In genomic region chr17:42422412-42422957, GRCh38 we compare ENCODE assay signal across 8 cellular contexts. TPM values are rescaled to one million over a fixed set of nuclear protein-coding genes. Genes with fewer than 3 reads are reported as not detected.
DNase-seq lines count a peak whose midpoint lies in the region; ATAC-seq and TF ChIP-seq lines count a peak whose summit lies in the region.

No MANE protein-coding gene starts in this region.

- TF ChIP-seq CTCF in H9 (conservative IDR thresholded peaks at IDR 0.05), result no peak
- no peak for TF ChIP-seq CTCF in coronary artery (IDR thresholded peaks at IDR 0.05)
- no peak for TF ChIP-seq CTCF in thoracic aorta (IDR thresholded peaks at IDR 0.05)

- H3K27ac Mint-ChIP-seq in H9, result peak overlapping the region in 2 of 3 experiments; percentile 79 to 92; a peak in 5 of 7 replicates
- no peak overlapping the region for H3K27ac Mint-ChIP-seq in T-helper 2 cell treated with Interferon-gamma antibody and Interleukin-4, amounts not matched to agents 5 μg/mL and 100 μg/mL, for 36 hours
- H3K27ac Mint-ChIP-seq in memory B cell, result no peak overlapping the region

- no peak overlapping the region for H3K23ac ChIP-seq in H9 (ENCODE audit: insufficient read length, low read depth, low read length)

- H3K9me3 Mint-ChIP-seq in H9, result no peaks in the 10 kb centered on the region; a peak in 1 of 5 replicates
- no peaks in the 10 kb centered on the region for H3K9me3 Mint-ChIP-seq in T-helper 2 cell treated with Interferon-gamma antibody and Interleukin-4, amounts not matched to agents 5 μg/mL and 100 μg/mL, for 36 hours
- H3K9me3 Mint-ChIP-seq in memory B cell, result no peaks in the 10 kb centered on the region

- no peaks in the 10 kb centered on the region for H3K79me1 ChIP-seq in H9 (ENCODE audit: insufficient read depth, low read depth, low read length, poor library complexity, severe bottlenecking)

- peaks cover 30 to 37% of the 10 kb centered on the region in 2 experiments for H3K4me1 Mint-ChIP-seq in H9
- peaks cover 17% of the 10 kb centered on the region for H3K4me1 Mint-ChIP-seq in T-helper 2 cell treated with Interferon-gamma antibody and Interleukin-4, amounts not matched to agents 5 μg/mL and 100 μg/mL, for 36 hours (ENCODE audit: low read depth)
- H3K4me1 Mint-ChIP-seq in memory B cell, result peaks cover 3% of the 10 kb centered on the region

- no peak overlapping the region for H3K4ac ChIP-seq in H9 (ENCODE audit: low read depth, low read length)

- no peak overlapping the region for H2AFZ ChIP-seq in H9 (ENCODE audit: low read length)

- peaks cover 24% of the 10 kb centered on the region for H3K23me2 ChIP-seq in H9 (ENCODE audit: insufficient read length, low read depth, low read length, poor library complexity, severe bottlenecking)

- no peak overlapping the region for H2BK120ac ChIP-seq in H9 (ENCODE audit: low read depth, low read length, poor library complexity, severe bottlenecking)

- H3K9ac ChIP-seq in H9 (ENCODE audit: extremely low read depth, insufficient read length, low read length), result peak overlapping the region; percentile 39

- H2AK5ac ChIP-seq in H9 (ENCODE audit: insufficient read length, low read length), result no peak overlapping the region

- H3K79me2 ChIP-seq in H9 (ENCODE audit: insufficient read depth, low read length), result no peaks in the 10 kb centered on the region

- no peaks in the 10 kb centered on the region for H3K36me3 ChIP-seq in thoracic aorta

- H4K91ac ChIP-seq in H9 (ENCODE audit: insufficient read length, low read depth, low read length), result no peak overlapping the region

- no peak overlapping the region for H3K27ac ChIP-seq in H9 (ENCODE audit: insufficient read length, low read depth, low read length)
- H3K27ac ChIP-seq in coronary artery, result peak overlapping the region; percentile 91 to 99
- H3K27ac ChIP-seq in thoracic aorta, result peak overlapping the region; percentile 99 to 100

- ATAC-seq in memory B cell (ENCODE audit: low read depth) (peak; percentile 67), thoracic aorta (ENCODE audit: insufficient number of reproducible peaks, low FRiP score, low read depth) (peak; percentile 13), HG02885 (IDR thresholded peaks at IDR 0.05; ENCODE audit: poor library complexity, unreplicated experiment) (no peak)

- H2BK15ac ChIP-seq in H9 (ENCODE audit: low read depth, low read length), result no peak overlapping the region

- H4K5ac ChIP-seq in H9 (ENCODE audit: insufficient read length, low read depth, low read length), result no peak overlapping the region

- H3K36me3 Mint-ChIP-seq in H9 (ENCODE audit: insufficient read depth in 1 of 3, low read depth in 3 of 3), result peaks cover 0 to 2% (median 0%) of the 10 kb centered on the region in 3 experiments; a peak in 3 of 7 replicates
- H3K36me3 Mint-ChIP-seq in T-helper 2 cell treated with Interferon-gamma antibody and Interleukin-4, amounts not matched to agents 5 μg/mL and 100 μg/mL, for 36 hours (ENCODE audit: low read depth), result no peaks in the 10 kb centered on the region
- no peaks in the 10 kb centered on the region for H3K36me3 Mint-ChIP-seq in memory B cell

- H3K4me2 ChIP-seq in H9 (ENCODE audit: insufficient read depth, insufficient read length, low read length), result peak overlapping the region; percentile 77

- H2BK12ac ChIP-seq in H9 (ENCODE audit: insufficient read length, low read depth, low read length), result no peak overlapping the region

- no peak overlapping the region for H2BK20ac ChIP-seq in H9 (ENCODE audit: low read depth, low read length, poor library complexity, severe bottlenecking)

- no peaks in the 10 kb centered on the region; the same call in 1 of the 2 replicates for H3K4me1 ChIP-seq in H9 (ENCODE audit: insufficient read depth, low read length)
- H3K4me1 ChIP-seq in thoracic aorta (ENCODE audit: control insufficient read depth in 1 of 2, low read depth in 2 of 2), result peaks cover 26 to 48% of the 10 kb centered on the region in 2 donors

- no peaks in the 10 kb centered on the region for H4K20me1 ChIP-seq in H9 (ENCODE audit: control insufficient read depth, insufficient read depth, insufficient read length)

- H3K9me3 ChIP-seq in H9 (ENCODE audit: control insufficient read depth, low read depth, low read length), result no peaks in the 10 kb centered on the region
- no peaks in the 10 kb centered on the region for H3K9me3 ChIP-seq in thoracic aorta

- H3K14ac ChIP-seq in H9 (ENCODE audit: insufficient read depth, low read length), result no peak overlapping the region

- DNase-seq in H9, result peak; percentile 71
- peak; percentile 11 for DNase-seq in T-helper 2 cell treated with Interferon-gamma antibody and Interleukin-4, amounts not matched to agents 5 μg/mL and 100 μg/mL, for 36 hours (ENCODE audit: low spot score)
- DNase-seq in coronary artery (ENCODE audit: low spot score), result no peak
- DNase-seq in memory B cell (ENCODE audit: low spot score in 2 of 2), result peak; percentile 17 to 38
- DNase-seq in thoracic aorta (ENCODE audit: low spot score), result no peak
- DNase-seq in T1000 (lab: John Stamatoyannopoulos, UW), result no peak
- no peak for DNase-seq in AML-193 (lab: John Stamatoyannopoulos, UW)

- H3K4me3 ChIP-seq in coronary artery (peak overlapping the region; percentile 86), thoracic aorta (peak overlapping the region; percentile 100)

- no peak overlapping the region for H3T11ph ChIP-seq in H9 (ENCODE audit: low read length)

- no peak overlapping the region for H2BK5ac ChIP-seq in H9 (ENCODE audit: insufficient read length, low read length)

- H3K27me3 Mint-ChIP-seq in H9 (ENCODE audit: low read depth), result peaks cover 23% of the 10 kb centered on the region
- H3K27me3 Mint-ChIP-seq in T-helper 2 cell treated with Interferon-gamma antibody and Interleukin-4, amounts not matched to agents 5 μg/mL and 100 μg/mL, for 36 hours (ENCODE audit: low read depth), result peaks cover 54% of the 10 kb centered on the region
- peaks cover 9% of the 10 kb centered on the region for H3K27me3 Mint-ChIP-seq in memory B cell

- WGBS in H9 (ENCODE audit: extremely low coverage, insufficient read length, low lambda C conversion rate), result no CpG with 5 or more reads among the region's 44 CpGs

- H3K56ac ChIP-seq in H9 (ENCODE audit: insufficient read length, low read depth, low read length), result no peak overlapping the region

- H3K27me3 ChIP-seq in H9 (ENCODE audit: insufficient read depth, low read length) (no peaks in the 10 kb centered on the region; the same call in 1 of the 2 replicates), thoracic aorta (replicated peaks; ENCODE audit: insufficient read depth) (no peaks in the 10 kb centered on the region)

- H3K18ac ChIP-seq in H9 (ENCODE audit: insufficient read length, low read depth, low read length), result peak overlapping the region; percentile 1

- H3K4me3 Mint-ChIP-seq in H9 (peak overlapping the region; percentile 88 to 93), memory B cell (peak overlapping the region; percentile 90)
- H3K4me3 Mint-ChIP-seq in T-helper 2 cell treated with Interferon-gamma antibody and Interleukin-4, amounts not matched to agents 5 μg/mL and 100 μg/mL, for 36 hours, result peak overlapping the region; percentile 82

- H4K8ac ChIP-seq in H9 (replicated peaks; ENCODE audit: insufficient read length, low read depth, low read length), result no peak overlapping the region

RNA-seq across cellular contexts. Expression of gene CAVIN1, which starts 0.6 kb away (rescaled TPM):
- total RNA-seq in H9 (2021), result 65.2 and 70.0 TPM in 2 replicates
- total RNA-seq in thoracic aorta, result 100 to 1,000 TPM; 579 to 938 TPM

RNA-seq across cellular contexts. Expression of gene STAT3, which starts 34.2 kb away (rescaled TPM):
- total RNA-seq in H9 (2021) (82.1 and 83.2 TPM in 2 replicates), thoracic aorta (100 to 1,000 TPM; 217 to 360 TPM)

RNA-seq across cellular contexts. Expression of gene ATP6V0A1, which starts 36.2 kb away (rescaled TPM):
- total RNA-seq in H9 (2021), result 47.8 and 54.1 TPM in 2 replicates
- total RNA-seq in thoracic aorta, result 10 to 100 TPM; 63.2 to 95.6 TPM

Comparison
In these comparisons a context has a peak if more than half of its experiments do, and no peak if none do; other contexts are left out.
1. DNase-seq: peak in H9 (single experiment), T-helper 2 cell treated with Interferon-gamma antibody and Interleukin-4, amounts not matched to agents 5 μg/mL and 100 μg/mL, for 36 hours (single experiment) and memory B cell (2 of 2); none in coronary artery (single experiment), thoracic aorta (single experiment), T1000 (single experiment) and AML-193 (0 of 2).
2. H3K27ac Mint-ChIP-seq: peak in H9 (2 of 3); none in T-helper 2 cell treated with Interferon-gamma antibody and Interleukin-4, amounts not matched to agents 5 μg/mL and 100 μg/mL, for 36 hours (single experiment) and memory B cell (single experiment).
3. Peak in every context shown above with its lines, with median percentiles within 50 percentile points of each other: H3K4me3 Mint-ChIP-seq.